ENCODE assay signal across 10 cellular contexts in the genomic region with DNA sequence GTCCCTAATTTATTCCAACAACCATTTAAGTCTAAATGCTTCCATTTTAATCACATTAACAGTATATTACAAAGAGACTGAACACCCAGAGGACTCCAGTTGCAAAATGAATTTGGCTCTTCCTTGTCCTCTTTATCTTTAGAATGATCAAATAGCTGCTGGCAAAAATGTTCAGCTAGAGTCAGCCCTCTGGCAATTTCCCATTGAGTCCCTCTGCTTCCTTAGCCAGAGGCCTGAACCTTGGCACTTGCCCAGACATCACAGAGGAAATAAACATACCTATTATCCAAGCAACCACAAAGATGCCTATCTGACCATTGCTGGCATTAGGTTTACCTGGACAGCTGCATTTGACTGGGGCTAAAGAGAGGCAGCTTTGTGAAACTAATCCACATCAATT.
A peak's percentile ranks its signal among the peaks of the same experiment; 100 is the strongest.
DNase-seq lines count a peak whose midpoint lies in the region; TF ChIP-seq lines count a peak whose summit lies in the region.
"Had no signal": no experiment of that assay in that cellular context is flagged by ENCODE, and none has a peak within 500 bp of the region (broad histone marks: within the 10 kb centered on the region; RNA-seq: fewer than 3 reads in every experiment).

No MANE protein-coding gene starts in this region.

- H4K8ac ChIP-seq in neuronal stem cell (ENCODE audit: low read depth, low read length), result no peak overlapping the region

- BruUV-seq in PC-9 (replicated peaks; lab: Mats Ljungman, UMichigan), result no TSS peak

- no peaks in the 10 kb centered on the region for H4K20me1 ChIP-seq in PC-9 (ENCODE audit: insufficient read depth)

- peaks cover 10% of the 10 kb centered on the region; the same call in 1 of the 2 replicates for H3F3A ChIP-seq in PC-9 (ENCODE audit: insufficient read depth, low read depth)

- POLR2A ChIA-PET in PC-9 (lab: Charles Lee; ENCODE audit: unreplicated experiment), result no interaction called here

- H2BK120ac ChIP-seq in neuronal stem cell (ENCODE audit: low read depth, low read length), result no peak overlapping the region

- no peak overlapping the region for H2AFZ ChIP-seq in PC-9
- no peak overlapping the region for H2AFZ ChIP-seq in neuronal stem cell (ENCODE audit: low read length)

- H3K27ac ChIP-seq in PC-9, result no peak overlapping the region
- H3K27ac ChIP-seq in neuronal stem cell (replicated peaks; ENCODE audit: low read length), result no peak overlapping the region
- H3K27ac ChIP-seq: ascending aorta, tibial nerve had no signal

- no peak overlapping the region for H2BK5ac ChIP-seq in neuronal stem cell (ENCODE audit: low read length)

- no peak overlapping the region for H3K14ac ChIP-seq in neuronal stem cell (ENCODE audit: low read length)

- TF ChIP-seq CTCF in PC-9 (conservative IDR thresholded peaks at IDR 0.05), result no peak

- no peak overlapping the region for H3K18ac ChIP-seq in neuronal stem cell (ENCODE audit: low read length)

- H3K36me3 ChIP-seq in PC-9 (ENCODE audit: low read depth) (no peaks in the 10 kb centered on the region), neuronal stem cell (replicated peaks in 1 of 2; ENCODE audit: control insufficient read depth in 2 of 2, insufficient read depth in 2 of 2, low read length in 2 of 2) (no peaks in the 10 kb centered on the region)
- H3K36me3 ChIP-seq: ascending aorta, tibial nerve had no signal

- no peak overlapping the region for H2BK12ac ChIP-seq in neuronal stem cell (ENCODE audit: low read length)

- H3K27me3 ChIP-seq in PC-9 (ENCODE audit: insufficient read depth, low read depth) (no peaks in the 10 kb centered on the region), neuronal stem cell (ENCODE audit: control insufficient read depth in 3 of 3, insufficient read depth in 3 of 3, low read depth in 1 of 3, low read length in 3 of 3) (no peaks in the 10 kb centered on the region)
- H3K27me3 ChIP-seq: ascending aorta, tibial nerve had no signal

- no peaks in the 10 kb centered on the region for H3K79me1 ChIP-seq in neuronal stem cell (ENCODE audit: low read depth, low read length)

- no peak overlapping the region for H3K4ac ChIP-seq in neuronal stem cell (ENCODE audit: low read length)

- intact Hi-C loops in PC-9 (cut with micrococcal nuclease; ENCODE audit: unreplicated experiment), result loop anchor here (1.0 to 5.0 kb wide), 3 partner anchors 9 to 297 kb away; no protein-coding TSS in a partner anchor

- no peaks in the 10 kb centered on the region for H3K9me2 ChIP-seq in PC-9 (ENCODE audit: insufficient read depth)

- no peaks in the 10 kb centered on the region for H3K79me2 ChIP-seq in PC-9 (ENCODE audit: low read depth)

- H3K4me2 ChIP-seq in PC-9 (peak overlapping the region; percentile 51), neuronal stem cell (ENCODE audit: insufficient read depth, low read length, poor library complexity, severe bottlenecking) (no peak overlapping the region)

- DNase-seq in SHP77 (lab: John Stamatoyannopoulos, UW) (peak; percentile 10 to 52), SHP77 treated with DMSO at 0.1 percent for 48 hours (lab: John Stamatoyannopoulos, UW) (no peak), PC-9 (peak; percentile 80 to 98), fibroblast of peridontal ligament (ENCODE audit: extremely low read depth) (peak; percentile 69), ureter (ENCODE audit: low spot score) (peak; percentile 80), neuronal stem cell (ENCODE audit: low spot score) (no peak), NOMO-1 treated with dmso at 0.1 percent for 144 hours (lab: John Stamatoyannopoulos, UW; ENCODE audit: unreplicated experiment) (no peak)
- DNase-seq in activated CD4-positive, alpha-beta T cell treated with anti-CD3 and anti-CD28 coated beads, Interleukin-2, amount 50 U/mL, for 1 hour, result no peak

- H3K9me3 ChIP-seq in PC-9 (ENCODE audit: insufficient read depth, low read depth) (no peaks in the 10 kb centered on the region), neuronal stem cell (replicated peaks in 1 of 2; ENCODE audit: control insufficient read depth in 2 of 2, insufficient read depth in 1 of 2, low read depth in 1 of 2, low read length in 2 of 2) (no peaks in the 10 kb centered on the region)
- H3K9me3 ChIP-seq: ascending aorta, tibial nerve had no signal

- CTCF ChIA-PET in PC-9 (lab: Charles Lee), result interaction anchor here (0.7 kb wide), 1 partner anchor 413 kb away, joined by 3 read pairs; no protein-coding TSS in a partner anchor

- H2AK5ac ChIP-seq in neuronal stem cell (ENCODE audit: low read depth, low read length), result no peak overlapping the region

- H2BK15ac ChIP-seq in neuronal stem cell (ENCODE audit: low read length), result no peak overlapping the region

- no peak overlapping the region for H3K4me3 ChIP-seq in PC-9
- H3K4me3 ChIP-seq in neuronal stem cell (ENCODE audit: low read length in 2 of 2), result no peak overlapping the region
- H3K4me3 ChIP-seq: ascending aorta, tibial nerve had no signal

- H3K9ac ChIP-seq in neuronal stem cell (ENCODE audit: low read depth, low read length, poor library complexity), result no peak overlapping the region

- H3K23ac ChIP-seq in neuronal stem cell (ENCODE audit: low read depth, low read length, poor library complexity), result no peak overlapping the region

- no peak overlapping the region for H4K91ac ChIP-seq in neuronal stem cell (ENCODE audit: low read depth, low read length, poor library complexity)

- H3K4me1 ChIP-seq in PC-9 (replicated peaks; ENCODE audit: insufficient read depth) (peaks cover 18% of the 10 kb centered on the region), neuronal stem cell (ENCODE audit: control insufficient read depth in 2 of 2, insufficient read depth in 1 of 2, low read depth in 1 of 2, low read length in 2 of 2) (peaks cover 0 to 2% of the 10 kb centered on the region in 2 donors)

Comparison
In these comparisons a context has a peak if more than half of its experiments do, and no peak if none do; other contexts are left out.
1. DNase-seq: peak in SHP77 (2 of 2), PC-9 (2 of 2), fibroblast of peridontal ligament (single experiment) and ureter (single experiment); none in SHP77 treated with DMSO at 0.1 percent for 48 hours (single experiment), neuronal stem cell (single experiment), activated CD4-positive, alpha-beta T cell treated with anti-CD3 and anti-CD28 coated beads, Interleukin-2, amount 50 U/mL, for 1 hour (single experiment) and NOMO-1 treated with dmso at 0.1 percent for 144 hours (single experiment).